ENCODE assay signal across 25 cellular contexts in the genomic region with DNA sequence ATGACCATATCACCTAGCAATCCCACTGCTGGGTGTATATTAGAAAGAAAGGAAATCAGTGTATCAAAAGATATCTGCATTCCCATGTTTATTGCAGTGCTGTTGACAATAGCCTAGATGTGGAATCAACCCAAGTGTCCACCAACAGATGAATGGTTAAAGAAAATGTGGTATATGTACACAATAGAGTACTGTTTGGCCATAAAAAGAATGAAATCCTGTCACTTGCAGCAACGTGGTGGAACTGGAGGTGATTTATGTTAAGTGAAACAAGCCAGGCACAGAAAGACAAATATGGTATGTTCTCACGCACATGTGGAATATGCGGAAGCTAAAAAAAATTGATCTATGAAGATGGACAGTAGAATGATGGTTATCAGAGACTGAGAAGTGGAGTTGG.
"Had no signal": no experiment of that assay in that cellular context is flagged by ENCODE, and none has a peak within 500 bp of the region (broad histone marks: within the 10 kb centered on the region; RNA-seq: fewer than 3 reads in every experiment).

No MANE protein-coding gene starts in this region.

- H3K4me3 Mint-ChIP-seq: activated CD4-positive, alpha-beta memory T cell treated with anti-CD3 and anti-CD28 coated beads for 36 hours; activated CD4-positive, alpha-beta T cell treated with anti-CD3 and anti-CD28 coated beads, Interleukin-2, amount 10 ng/mL, durations not matched to agents 7 days and 5 days; activated naive CD4-positive, alpha-beta T cell treated with anti-CD3 and anti-CD28 coated beads for 36 hours; activated naive CD8-positive, alpha-beta T cell; activated T-cell treated with anti-CD3 and anti-CD28 coated beads, Interleukin-2, amount 50 U/mL, for 4 hours; T-cell had no signal

- H3K4me3 ChIP-seq: K562 had no signal

- H3K27ac Mint-ChIP-seq: activated CD4-positive, alpha-beta memory T cell treated with anti-CD3 and anti-CD28 coated beads for 36 hours; activated CD4-positive, alpha-beta T cell treated with anti-CD3 and anti-CD28 coated beads, Interleukin-2, amount 10 ng/mL, durations not matched to agents 7 days and 5 days; activated naive CD4-positive, alpha-beta T cell treated with anti-CD3 and anti-CD28 coated beads for 36 hours; activated naive CD8-positive, alpha-beta T cell; T-cell had no signal

- H3K27ac ChIP-seq: brain microvascular endothelial cell, VCaP had no signal

- H3K4me1 Mint-ChIP-seq: activated CD4-positive, alpha-beta T cell treated with anti-CD3 and anti-CD28 coated beads, Interleukin-2, amount 10 ng/mL, durations not matched to agents 7 days and 5 days had no signal

- H3K9me3 Mint-ChIP-seq: activated CD4-positive, alpha-beta memory T cell treated with anti-CD3 and anti-CD28 coated beads for 36 hours; activated CD4-positive, alpha-beta T cell treated with anti-CD3 and anti-CD28 coated beads, Interleukin-2, amount 10 ng/mL, durations not matched to agents 7 days and 5 days; activated naive CD4-positive, alpha-beta T cell treated with anti-CD3 and anti-CD28 coated beads for 36 hours; activated T-cell treated with anti-CD3 and anti-CD28 coated beads, Interleukin-2, amount 50 U/mL, for 4 hours; T-cell had no signal

- DNase-seq: activated CD4-positive, alpha-beta memory T cell treated with anti-CD3 and anti-CD28 coated beads for 36 hours; activated CD4-positive, alpha-beta T cell treated with anti-CD3 and anti-CD28 coated beads, Interleukin-2, amount 10 ng/mL, durations not matched to agents 7 days and 5 days; activated CD4-positive, CD25-positive, alpha-beta regulatory T cell; activated CD8-positive, alpha-beta memory T cell treated with anti-CD3 and anti-CD28 coated beads for 24 hours; activated gamma-delta T cell; activated naive CD4-positive, alpha-beta T cell treated with anti-CD3 and anti-CD28 coated beads for 36 hours; activated T-cell treated with anti-CD3 and anti-CD28 coated beads, Interleukin-2, amount 50 U/mL, for 4 hours; amygdala; brain microvascular endothelial cell; cerebellar nuclear complex; Kasumi-1; NCI-H1048; NCI-H1930; NCI-H2107; NCI-H226; NCI-H526; NCI-H82; OCI-M1; RPMI8226; T-cell had no signal

- H3K27me3 ChIP-seq: brain microvascular endothelial cell had no signal

- H3K36me3 Mint-ChIP-seq: activated CD4-positive, alpha-beta memory T cell treated with anti-CD3 and anti-CD28 coated beads for 36 hours; activated naive CD8-positive, alpha-beta T cell; T-cell had no signal

- H3K36me3 ChIP-seq: brain microvascular endothelial cell had no signal

- ATAC-seq: activated T-cell treated with anti-CD3 and anti-CD28 coated beads, Interleukin-2, amount 50 U/mL, for 4 hours; K562; Panc1; Right ventricle myocardium inferior; T-cell had no signal
